16 cellular contexts compared by ENCODE assay signal in genomic region chr10:13759167-13759566, GRCh38.
DNase-seq lines count a peak whose midpoint lies in the region; TF ChIP-seq lines count a peak whose summit lies in the region.
"Had no signal": no experiment of that assay in that cellular context is flagged by ENCODE, and none has a peak within 500 bp of the region (broad histone marks: within the 10 kb centered on the region; RNA-seq: fewer than 3 reads in every experiment).

No MANE protein-coding gene starts in this region.

- H3K27me3 ChIP-seq in Caco-2 (replicated peaks; ENCODE audit: control insufficient read depth, insufficient read depth, low read length) (no peaks in the 10 kb centered on the region), endodermal cell (ENCODE audit: control insufficient read depth, insufficient read depth, low read length, poor library complexity, severe bottlenecking) (no peaks in the 10 kb centered on the region), mesendoderm (ENCODE audit: insufficient read depth, low read length, poor library complexity) (no peaks in the 10 kb centered on the region)
- H3K27me3 ChIP-seq: ovary had no signal

- H3K4me3 Mint-ChIP-seq in Caco-2 (ENCODE audit: unreplicated experiment): no peak overlapping the region
- H3K4me3 Mint-ChIP-seq in endodermal cell: no peak overlapping the region

- H3K4ac ChIP-seq in mesendoderm (ENCODE audit: low read depth, low read length): no peak overlapping the region

- peaks cover 66% of the 10 kb centered on the region for H3K4me1 ChIP-seq in Caco-2
- H3K4me1 ChIP-seq in endodermal cell (ENCODE audit: control insufficient read depth, insufficient read depth, low read length): peaks cover 13% of the 10 kb centered on the region
- H3K4me1 ChIP-seq in mesendoderm (ENCODE audit: control insufficient read depth, low read depth, low read length): peaks cover 6% of the 10 kb centered on the region

- peaks cover 5% of the 10 kb centered on the region for H3K36me3 Mint-ChIP-seq in Caco-2 (ENCODE audit: insufficient read depth, unreplicated experiment)
- H3K36me3 Mint-ChIP-seq in endodermal cell (ENCODE audit: low read depth): no peaks in the 10 kb centered on the region

- no peak for DNase-seq in Caco-2
- peak; percentile 89 for DNase-seq in NCI-H1694 (lab: John Stamatoyannopoulos, UW)
- DNase-seq in endodermal cell: peak; percentile 77
- DNase-seq in mesendoderm: peak; percentile 88
- no peak for DNase-seq in midbrain (lab: John Stamatoyannopoulos, UW)
- DNase-seq in GM13977 (ENCODE audit: low spot score): no peak
- no peak for DNase-seq in hippocampal formation (lab: John Stamatoyannopoulos, UW)
- DNase-seq in hypothalamus (lab: John Stamatoyannopoulos, UW): no peak
- DNase-seq: activated CD4-positive, CD25-positive, alpha-beta regulatory T cell; activated naive CD4-positive, alpha-beta T cell; GM23248; Kasumi-1; NCI-H1436; NCI-H510A treated with DMSO at 0.1 percent for 48 hours had no signal

- POLR2A ChIA-PET in Caco-2 (lab: Charles Lee): no interaction called here

- peak overlapping the region; percentile 74 for H2BK120ac ChIP-seq in mesendoderm (ENCODE audit: low read depth, low read length)

- H4K5ac ChIP-seq in mesendoderm (ENCODE audit: low read length): no peak overlapping the region

- no peak overlapping the region for H4K8ac ChIP-seq in mesendoderm (ENCODE audit: low read depth, low read length)

- H3K27ac Mint-ChIP-seq in Caco-2 (ENCODE audit: unreplicated experiment) (peak overlapping the region; percentile 14), endodermal cell (peak overlapping the region; percentile 89)

- H3K79me1 ChIP-seq in mesendoderm (ENCODE audit: low read length): no peaks in the 10 kb centered on the region

- peak overlapping the region; percentile 93 for H3K18ac ChIP-seq in mesendoderm (ENCODE audit: low read length)

- H2BK15ac ChIP-seq in mesendoderm (replicated peaks; ENCODE audit: low read depth): no peak overlapping the region

- H3K27me3 Mint-ChIP-seq in Caco-2 (ENCODE audit: insufficient read depth, unreplicated experiment) (no peaks in the 10 kb centered on the region), endodermal cell (ENCODE audit: insufficient read depth) (no peaks in the 10 kb centered on the region)

- intact Hi-C loops in Caco-2 (cut with micrococcal nuclease; ENCODE audit: unreplicated experiment): no loop called here

- no peak overlapping the region for H3K23ac ChIP-seq in mesendoderm (ENCODE audit: low read length)

- no peaks in the 10 kb centered on the region for H3K9me3 ChIP-seq in Caco-2
- no peaks in the 10 kb centered on the region for H3K9me3 ChIP-seq in endodermal cell (ENCODE audit: control insufficient read depth, low read length)
- H3K9me3 ChIP-seq: ovary had no signal

- H2AK5ac ChIP-seq in mesendoderm (ENCODE audit: low read length): no peak overlapping the region

- no peak overlapping the region for H3K56ac ChIP-seq in mesendoderm (ENCODE audit: low read length)

- H3K36me3 ChIP-seq in Caco-2 (ENCODE audit: control insufficient read depth, insufficient read depth, low read length) (no peaks in the 10 kb centered on the region), endodermal cell (ENCODE audit: control insufficient read depth, insufficient read depth, low read length) (no peaks in the 10 kb centered on the region), mesendoderm (ENCODE audit: control insufficient read depth, insufficient read depth, low read length) (no peaks in the 10 kb centered on the region)
- H3K36me3 ChIP-seq: ovary had no signal

- TF ChIP-seq CTCF in Caco-2 (IDR thresholded peaks at IDR 0.05; ENCODE audit: insufficient read depth in 1 of 2, low read depth in 1 of 2, low read length in 1 of 2, severe bottlenecking in 1 of 2, unreplicated experiment in 1 of 2): no peak
- no peak for TF ChIP-seq CTCF in endodermal cell (conservative IDR thresholded peaks at IDR 0.05)
- TF ChIP-seq CTCF in GM13977 (IDR thresholded peaks at IDR 0.05; ENCODE audit: extremely low read depth, insufficient read depth, missing control alignments): no peak

- in situ Hi-C loops in GM13977 (cut with MboI; ENCODE audit: low pct_unique_long_range_greater_than_20kb, low sequenced_read_pairs, unreplicated experiment): no loop called here

- no peak overlapping the region for H3K9ac ChIP-seq in endodermal cell (ENCODE audit: extremely low read depth, low read length, poor library complexity, severe bottlenecking)
- H3K9ac ChIP-seq in mesendoderm (ENCODE audit: low read length): no peak overlapping the region
- H3K9ac ChIP-seq: GM23248 had no signal

- H3K9me3 Mint-ChIP-seq in Caco-2 (ENCODE audit: unreplicated experiment): no peaks in the 10 kb centered on the region
- no peaks in the 10 kb centered on the region for H3K9me3 Mint-ChIP-seq in endodermal cell

- CTCF ChIA-PET in Caco-2 (lab: Charles Lee): no interaction called here

- BruUV-seq in Caco-2 (replicated peaks; lab: Mats Ljungman, UMichigan): no TSS peak

- H2BK5ac ChIP-seq in mesendoderm (ENCODE audit: low read length): peak overlapping the region; percentile 64

- 0 to 48% methylated on average over 1 to 5 of the region's 6 CpGs for WGBS in endodermal cell (ENCODE audit: insufficient coverage in 1 of 2, insufficient read length in 1 of 2), 2 experiments
- WGBS in mesendoderm (ENCODE audit: extremely low coverage, insufficient coverage, low lambda C conversion rate): no CpG with 5 or more reads among the region's 6 CpGs

- H3K4me1 Mint-ChIP-seq in Caco-2 (ENCODE audit: low read depth, unreplicated experiment): peaks cover 46% of the 10 kb centered on the region
- H3K4me1 Mint-ChIP-seq in endodermal cell: peaks cover 19% of the 10 kb centered on the region

- no peaks in the 10 kb centered on the region for H3K79me2 ChIP-seq in mesendoderm (ENCODE audit: control insufficient read depth, insufficient read depth, low read length)

- no peak overlapping the region for H3K4me2 ChIP-seq in mesendoderm (ENCODE audit: low read length)

- H3K27ac ChIP-seq in endodermal cell (ENCODE audit: low read depth, low read length) (peak overlapping the region; percentile 86), mesendoderm (ENCODE audit: low read depth, low read length) (peak overlapping the region; percentile 71)
- H3K27ac ChIP-seq: HL-60, ovary had no signal

- H3K4me3 ChIP-seq in Caco-2 (ENCODE audit: low read depth, low read length) (no peak overlapping the region), endodermal cell (ENCODE audit: low read length) (no peak overlapping the region), mesendoderm (ENCODE audit: low read length) (no peak overlapping the region)
- H3K4me3 ChIP-seq: GM23248, ovary had no signal

Comparison
In these comparisons a context has a peak if more than half of its experiments do, and no peak if none do; other contexts are left out.
1. DNase-seq: peak in NCI-H1694 (single experiment), endodermal cell (single experiment) and mesendoderm (single experiment); none in Caco-2 (0 of 2), midbrain (single experiment), GM13977 (single experiment), hippocampal formation (0 of 2) and hypothalamus (0 of 51).